In the genomic region with DNA sequence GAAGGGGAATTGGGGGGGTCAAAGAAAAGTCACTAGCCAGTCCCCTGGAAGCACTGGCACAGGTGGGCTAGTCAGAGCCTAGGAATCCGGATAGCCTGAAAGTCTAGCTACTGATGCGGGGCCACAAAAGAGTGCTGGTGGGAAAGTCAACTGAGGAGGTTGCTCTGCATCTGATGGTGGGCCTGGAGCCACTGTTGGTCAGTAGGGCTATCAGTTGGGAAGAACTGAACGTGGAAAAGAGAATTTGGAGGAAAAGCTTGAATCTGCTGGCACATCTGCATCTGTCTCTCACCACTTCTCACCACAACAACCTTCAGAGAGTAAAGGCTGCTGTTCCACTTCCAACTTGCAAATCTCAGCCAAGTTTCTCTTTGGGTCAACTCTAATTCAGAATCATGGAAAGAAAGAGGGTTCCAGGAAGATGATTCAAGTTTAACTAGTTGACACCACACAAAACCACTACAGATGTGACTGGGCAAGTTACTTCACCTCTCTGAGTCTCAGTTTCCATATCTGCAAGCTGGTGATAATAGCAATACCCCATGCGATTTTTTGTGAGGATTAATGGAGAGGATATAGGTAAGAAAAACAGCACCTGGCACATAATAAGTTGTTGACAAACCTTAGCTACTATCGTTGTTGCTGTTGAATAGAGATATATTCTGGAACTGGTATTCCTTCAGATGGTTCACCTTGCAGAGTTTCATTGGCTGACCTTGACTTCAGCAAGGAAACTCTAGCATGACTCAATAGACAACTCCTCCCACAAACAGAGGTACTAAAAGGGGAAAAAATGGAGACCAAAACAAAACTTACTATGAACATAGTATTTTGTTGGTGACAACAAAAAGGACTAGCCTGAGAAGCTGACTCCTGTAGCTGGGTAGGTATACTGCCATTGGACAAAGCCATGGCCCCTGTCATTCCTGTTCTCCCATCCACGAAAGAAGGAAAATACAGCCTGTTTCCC, we compare ENCODE assay signal across 19 cellular contexts.
DNase-seq lines count a peak whose midpoint lies in the region; ATAC-seq and TF ChIP-seq lines count a peak whose summit lies in the region.
"Had no signal": no experiment of that assay in that cellular context is flagged by ENCODE, and none has a peak within 500 bp of the region (broad histone marks: within the 10 kb centered on the region; RNA-seq: fewer than 3 reads in every experiment).

No MANE protein-coding gene starts in this region.

- H3K4me1 ChIP-seq in foreskin keratinocyte, result no peaks in the 10 kb centered on the region
- H3K4me1 ChIP-seq: sigmoid colon had no signal

- no peak for TF ChIP-seq CTCF in foreskin keratinocyte (conservative IDR thresholded peaks at IDR 0.05)

- intact Hi-C loops in activated CD4-positive, alpha-beta T cell treated with anti-CD3 and anti-CD28 coated beads for 36 hours (cut with DNase I, micrococcal nuclease), result loop anchor here (1.0 to 5.0 kb wide), 20 partner anchors 24 to 906 kb away; partner anchors contain the start of gene STT3B (in 2 of the 2)

- H3K27me3 ChIP-seq in foreskin keratinocyte, result no peaks in the 10 kb centered on the region
- H3K27me3 ChIP-seq: hepatocyte, MG63, sigmoid colon, transverse colon had no signal

- no peaks in the 10 kb centered on the region for H3K36me3 Mint-ChIP-seq in activated CD4-positive, alpha-beta T cell treated with anti-CD3 and anti-CD28 coated beads for 36 hours (ENCODE audit: low read depth)
- peaks cover 10 to 29% of the 10 kb centered on the region in 2 donors for H3K36me3 Mint-ChIP-seq in activated naive CD4-positive, alpha-beta T cell treated with anti-CD3 and anti-CD28 coated beads, Interleukin-2, amount 50 U/mL, for 72 hours

- peak; percentile 57 for ATAC-seq in activated CD4-positive, alpha-beta T cell treated with anti-CD3 and anti-CD28 coated beads for 36 hours
- peak; percentile 34 for ATAC-seq in GM19035 (IDR thresholded peaks at IDR 0.05; ENCODE audit: unreplicated experiment)
- ATAC-seq in HG02884 (IDR thresholded peaks at IDR 0.05; ENCODE audit: unreplicated experiment), result peak; percentile 34
- ATAC-seq in activated naive CD4-positive, alpha-beta T cell treated with anti-CD3 and anti-CD28 coated beads, Interleukin-2, amount 50 U/mL, for 72 hours, result peak; percentile 73 to 74
- ATAC-seq in foreskin keratinocyte, result no peak
- ATAC-seq in HG03196 (IDR thresholded peaks at IDR 0.05; ENCODE audit: unreplicated experiment), result no peak

- H3K27me3 Mint-ChIP-seq in activated CD4-positive, alpha-beta T cell treated with anti-CD3 and anti-CD28 coated beads for 36 hours, result peaks cover 4% of the 10 kb centered on the region

- peak overlapping the region; percentile 99 for H3K27ac Mint-ChIP-seq in activated CD4-positive, alpha-beta T cell treated with anti-CD3 and anti-CD28 coated beads for 36 hours
- peak overlapping the region; percentile 82 to 100 for H3K27ac Mint-ChIP-seq in activated naive CD4-positive, alpha-beta T cell treated with anti-CD3 and anti-CD28 coated beads, Interleukin-2, amount 50 U/mL, for 72 hours

- peaks cover 70% of the 10 kb centered on the region for H3K4me1 Mint-ChIP-seq in activated CD4-positive, alpha-beta T cell treated with anti-CD3 and anti-CD28 coated beads for 36 hours

- POLR2A ChIA-PET in activated CD4-positive, alpha-beta T cell treated with anti-CD3 and anti-CD28 coated beads for 36 hours (lab: Charles Lee), result interaction anchor here (0.6 to 1.4 kb wide), 5 partner anchors 10 to 389 kb away, joined by 3 to 7 read pairs (median 4); partner anchors contain the start of gene STT3B

- CTCF ChIA-PET in activated CD4-positive, alpha-beta T cell treated with anti-CD3 and anti-CD28 coated beads for 36 hours (lab: Charles Lee), result interaction anchor here (0.7 to 1.2 kb wide), 5 partner anchors 21 to 181 kb away, joined by 3 to 4 read pairs (median 3); no protein-coding TSS in a partner anchor

- H3K27ac ChIP-seq in foreskin keratinocyte, result no peak overlapping the region
- H3K27ac ChIP-seq: C4-2B, hepatocyte, sigmoid colon, transverse colon had no signal

- peak; percentile 48 for DNase-seq in activated CD4-positive, alpha-beta T cell treated with anti-CD3 and anti-CD28 coated beads for 36 hours
- no peak for DNase-seq in activated CD4-positive, alpha-beta T cell treated with anti-CD3 and anti-CD28 coated beads for 4 hours
- DNase-seq in activated naive CD4-positive, alpha-beta T cell treated with anti-CD3 and anti-CD28 coated beads, Interleukin-2, amount 50 U/mL, for 72 hours (ENCODE audit: low spot score in 2 of 2), result peak in 1 of 2 donors; percentile 33
- DNase-seq in foreskin keratinocyte (no peak), COLO668 (lab: John Stamatoyannopoulos, UW; ENCODE audit: unreplicated experiment) (no peak)
- DNase-seq: activated gamma-delta T cell; HCEC 1CT; MG63; NCI-H187; NCI-H446 treated with DMSO at 0.1 percent for 48 hours; occipital lobe; sigmoid colon; stimulated activated CD4-positive, alpha-beta T cell treated with anti-CD3 and anti-CD28 coated beads, Interleukin-4, amount 100 ng/mL, for 1 hour; transverse colon had no signal

- peak overlapping the region; percentile 6 for H3K4me3 Mint-ChIP-seq in activated CD4-positive, alpha-beta T cell treated with anti-CD3 and anti-CD28 coated beads for 36 hours

- peaks cover 6% of the 10 kb centered on the region for H3K9me3 Mint-ChIP-seq in activated CD4-positive, alpha-beta T cell treated with anti-CD3 and anti-CD28 coated beads for 36 hours (ENCODE audit: low read depth)
- H3K9me3 Mint-ChIP-seq in activated naive CD4-positive, alpha-beta T cell treated with anti-CD3 and anti-CD28 coated beads, Interleukin-2, amount 50 U/mL, for 72 hours, result peaks cover 7 to 20% of the 10 kb centered on the region in 2 donors

Comparison
In these comparisons a context has a peak if more than half of its experiments do, and no peak if none do; other contexts are left out.
1. ATAC-seq: peak in activated CD4-positive, alpha-beta T cell treated with anti-CD3 and anti-CD28 coated beads for 36 hours (single experiment), GM19035 (single experiment), HG02884 (single experiment) and activated naive CD4-positive, alpha-beta T cell treated with anti-CD3 and anti-CD28 coated beads, Interleukin-2, amount 50 U/mL, for 72 hours (2 of 2); none in foreskin keratinocyte (single experiment) and HG03196 (single experiment).